ENCODE assay signal across 2 cellular contexts in the genomic region with DNA sequence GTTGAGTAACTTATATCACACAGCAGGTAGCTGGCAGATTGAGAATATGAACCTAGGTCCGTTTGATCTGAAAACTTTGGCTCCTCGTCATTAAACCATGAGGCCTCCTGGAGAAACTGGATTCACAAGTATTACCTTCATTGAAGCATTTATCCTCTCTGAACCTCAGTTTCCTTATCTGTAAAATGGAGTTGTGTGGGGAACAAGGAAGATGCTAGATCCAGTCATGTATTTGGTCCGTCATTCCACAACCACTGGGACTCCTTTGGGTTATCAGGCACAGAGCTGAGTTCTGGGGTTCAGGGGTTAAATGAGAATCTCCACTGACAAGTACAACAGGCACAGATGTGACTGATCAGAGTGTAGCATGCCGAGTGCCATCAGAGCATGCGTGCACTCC.
TF ChIP-seq lines count a peak whose summit lies in the region.

No MANE protein-coding gene starts in this region.

TF ChIP-seq in IMR-90, 13 proteins besides CTCF, POLR2A, EP300 and RAD21:
- TF ChIP-seq MAFK (IDR thresholded peaks at IDR 0.05; ENCODE audit: low read depth, low read length) (no peak), SMC3 (IDR thresholded peaks at IDR 0.05; ENCODE audit: low read depth, low read length) (no peak), BHLHE40 (IDR thresholded peaks at IDR 0.05; ENCODE audit: low read depth, low read length) (no peak), NFE2L2 (IDR thresholded peaks at IDR 0.05; ENCODE audit: low read depth, low read length) (no peak), CEBPB (IDR thresholded peaks at IDR 0.05; ENCODE audit: low read depth, low read length) (no peak), MAZ (IDR thresholded peaks at IDR 0.05; ENCODE audit: borderline replicate concordance, low read depth, low read length) (no peak), CHD1 (IDR thresholded peaks at IDR 0.05; ENCODE audit: low read depth, low read length) (no peak), RCOR1 (IDR thresholded peaks at IDR 0.05; ENCODE audit: insufficient replicate concordance, low read length) (no peak), FOS (IDR thresholded peaks at IDR 0.05; ENCODE audit: low read depth, low read length) (no peak), MXI1 (IDR thresholded peaks at IDR 0.05; ENCODE audit: borderline replicate concordance, low read depth, low read length) (no peak), RFX5 (IDR thresholded peaks at IDR 0.05; ENCODE audit: low read depth, low read length) (no peak)
- TF ChIP-seq, protein P1, sequence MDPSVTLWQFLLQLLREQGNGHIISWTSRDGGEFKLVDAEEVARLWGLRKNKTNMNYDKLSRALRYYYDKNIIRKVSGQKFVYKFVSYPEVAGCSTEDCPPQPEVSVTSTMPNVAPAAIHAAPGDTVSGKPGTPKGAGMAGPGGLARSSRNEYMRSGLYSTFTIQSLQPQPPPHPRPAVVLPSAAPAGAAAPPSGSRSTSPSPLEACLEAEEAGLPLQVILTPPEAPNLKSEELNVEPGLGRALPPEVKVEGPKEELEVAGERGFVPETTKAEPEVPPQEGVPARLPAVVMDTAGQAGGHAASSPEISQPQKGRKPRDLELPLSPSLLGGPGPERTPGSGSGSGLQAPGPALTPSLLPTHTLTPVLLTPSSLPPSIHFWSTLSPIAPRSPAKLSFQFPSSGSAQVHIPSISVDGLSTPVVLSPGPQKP (IDR thresholded peaks at IDR 0.05; ENCODE audit: borderline replicate concordance, low read depth, low read length), result no peak
- TF ChIP-seq, protein P2, sequence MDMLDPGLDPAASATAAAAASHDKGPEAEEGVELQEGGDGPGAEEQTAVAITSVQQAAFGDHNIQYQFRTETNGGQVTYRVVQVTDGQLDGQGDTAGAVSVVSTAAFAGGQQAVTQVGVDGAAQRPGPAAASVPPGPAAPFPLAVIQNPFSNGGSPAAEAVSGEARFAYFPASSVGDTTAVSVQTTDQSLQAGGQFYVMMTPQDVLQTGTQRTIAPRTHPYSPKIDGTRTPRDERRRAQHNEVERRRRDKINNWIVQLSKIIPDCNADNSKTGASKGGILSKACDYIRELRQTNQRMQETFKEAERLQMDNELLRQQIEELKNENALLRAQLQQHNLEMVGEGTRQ (IDR thresholded peaks at IDR 0.05; ENCODE audit: low read depth, low read length), result no peak

TF ChIP-seq in H1, 55 proteins besides CTCF, POLR2A, EP300 and RAD21:
- TF ChIP-seq MAFK (IDR thresholded peaks at IDR 0.05; ENCODE audit: low read depth, low read length) (no peak), TEAD4 (IDR thresholded peaks at IDR 0.05; ENCODE audit: low read depth, low read length) (no peak), KDM1A (IDR thresholded peaks at IDR 0.05; ENCODE audit: borderline replicate concordance, low read length) (no peak), TCF12 (IDR thresholded peaks at IDR 0.05; ENCODE audit: low read depth, low read length) (no peak), HDAC2 (IDR thresholded peaks at IDR 0.05; ENCODE audit: borderline replicate concordance in 1 of 2, low read depth in 2 of 2, low read length in 2 of 2) (no peak), RNF2 (IDR thresholded peaks at IDR 0.05; ENCODE audit: borderline replicate concordance, low read depth, low read length, missing control alignments, poor library complexity, severe bottlenecking) (no peak), CBX8 (IDR thresholded peaks at IDR 0.05; ENCODE audit: borderline replicate concordance, low read depth, low read length) (no peak), CEBPB (IDR thresholded peaks at IDR 0.05; ENCODE audit: low read depth, low read length) (no peak)
